Comparison of ENCODE assay signal across 12 cellular contexts in the genomic region with DNA sequence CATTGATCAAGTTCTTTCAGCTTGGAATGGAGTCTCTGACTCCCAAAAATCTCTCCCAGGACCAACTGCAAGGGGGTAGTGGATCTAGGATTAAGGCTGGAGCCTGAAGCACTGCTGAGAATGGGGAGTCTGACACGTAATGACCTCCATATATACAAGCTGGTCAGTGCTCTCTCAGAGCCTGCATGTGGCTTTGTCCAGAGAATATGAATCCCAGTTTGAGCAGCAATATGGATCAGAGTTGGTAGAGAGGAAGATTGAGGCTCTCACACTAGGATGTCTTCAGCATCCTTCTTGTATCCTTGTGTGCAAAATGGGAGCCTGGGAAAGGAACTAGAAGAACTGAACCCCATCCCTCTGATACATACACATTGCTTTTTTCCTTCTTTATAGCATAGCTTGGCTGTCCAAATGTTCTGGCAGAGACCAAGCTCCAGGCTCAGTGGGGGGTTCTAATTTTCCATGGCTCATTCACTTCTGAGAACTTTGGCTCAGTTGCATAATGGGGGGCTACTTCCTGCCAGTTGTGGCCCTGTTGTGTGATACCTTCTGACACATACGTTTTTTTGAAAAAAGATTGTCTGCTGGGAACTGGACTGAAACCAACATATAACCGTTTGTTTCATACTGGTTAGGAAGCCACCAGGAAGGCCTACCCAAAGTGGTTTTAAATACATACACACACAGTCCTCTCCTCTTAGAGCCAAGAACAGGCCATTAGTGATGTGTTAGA.
DNase-seq lines count a peak whose midpoint lies in the region; FAIRE-seq and TF ChIP-seq lines count a peak whose summit lies in the region.
"Had no signal": no experiment of that assay in that cellular context is flagged by ENCODE, and none has a peak within 500 bp of the region (broad histone marks: within the 10 kb centered on the region; RNA-seq: fewer than 3 reads in every experiment).

No MANE protein-coding gene starts in this region.

- H3K79me2 ChIP-seq in PC-9 (ENCODE audit: low read depth) = no peaks in the 10 kb centered on the region

- no peak overlapping the region for H3K4me3 Mint-ChIP-seq in chondrocyte (ENCODE audit: unreplicated experiment)

- H3K27me3 Mint-ChIP-seq in chondrocyte (ENCODE audit: low read depth) = no peaks in the 10 kb centered on the region

- BruUV-seq in PC-9 (replicated peaks; lab: Mats Ljungman, UMichigan) = TSS peak; percentile 92

- FAIRE-seq in GM19239 (lab: Jason Lieb, UNC) = peak; percentile 75
- FAIRE-seq: HTR-8/SVneo had no signal

- TF ChIP-seq CTCF in PC-9 (conservative IDR thresholded peaks at IDR 0.05) (no peak), chondrocyte (IDR thresholded peaks at IDR 0.05) (no peak)

- no peaks in the 10 kb centered on the region for H4K20me1 ChIP-seq in PC-9 (ENCODE audit: insufficient read depth)

- H3K9me2 ChIP-seq in PC-9 (ENCODE audit: insufficient read depth) = no peaks in the 10 kb centered on the region

- POLR2A ChIA-PET in PC-9 (lab: Charles Lee; ENCODE audit: unreplicated experiment) = interaction anchor here (0.5 kb wide), 1 partner anchor 41 kb away, joined by 3 read pairs; no protein-coding TSS in a partner anchor

- no peaks in the 10 kb centered on the region for H3K36me3 ChIP-seq in PC-9 (ENCODE audit: low read depth)
- H3K36me3 ChIP-seq: heart right ventricle had no signal

- peak overlapping the region; percentile 96 for H3K27ac ChIP-seq in PC-9

- DNase-seq in GM19239 (ENCODE audit: insufficient read length, low spot score) (no peak), PC-9 (no peak), chondrocyte (ENCODE audit: low spot score) (no peak), renal cortical epithelial cell (ENCODE audit: low read depth) (peak; percentile 76), D341Med (ENCODE audit: low spot score) (no peak), SHP77 treated with DMSO at 0.1 percent for 48 hours (lab: John Stamatoyannopoulos, UW) (no peak), NCI-H345 (lab: John Stamatoyannopoulos, UW) (no peak)
- DNase-seq: activated gamma-delta T cell treated with Interleukin-2 at 50 U/mL for 16 hours, DMS79, heart right ventricle, NCI-H2081 treated with DMSO at 0.1 percent for 48 hours had no signal

- H3K27ac Mint-ChIP-seq in chondrocyte (ENCODE audit: unreplicated experiment) = peak overlapping the region; percentile 61

- peaks cover 8% of the 10 kb centered on the region for H3K9me3 Mint-ChIP-seq in chondrocyte (ENCODE audit: low read depth)

- peaks cover 6% of the 10 kb centered on the region for H3K36me3 Mint-ChIP-seq in chondrocyte (ENCODE audit: low read depth)

- H3K4me1 Mint-ChIP-seq in chondrocyte (ENCODE audit: low read depth) = peaks cover 62% of the 10 kb centered on the region

- peaks cover 5% of the 10 kb centered on the region; the same call in 1 of the 2 replicates for H3F3A ChIP-seq in PC-9 (ENCODE audit: insufficient read depth, low read depth)

- H3K4me1 ChIP-seq in PC-9 (replicated peaks; ENCODE audit: insufficient read depth) = peaks cover 24% of the 10 kb centered on the region

- H3K27me3 ChIP-seq in PC-9 (ENCODE audit: insufficient read depth, low read depth) = no peaks in the 10 kb centered on the region
- H3K27me3 ChIP-seq: heart right ventricle had no signal

- CTCF ChIA-PET in PC-9 (lab: Charles Lee) = interaction anchor here (0.6 kb wide), 1 partner anchor 107 kb away, joined by 3 read pairs; no protein-coding TSS in a partner anchor

- no peaks in the 10 kb centered on the region; the same call in 1 of the 2 replicates for H3K9me3 ChIP-seq in PC-9 (ENCODE audit: insufficient read depth, low read depth)

- intact Hi-C loops in PC-9 (cut with micrococcal nuclease; ENCODE audit: unreplicated experiment) = loop anchor here (1.0 to 10.0 kb wide), 7 partner anchors 40 to 274 kb away; no protein-coding TSS in a partner anchor

- peak overlapping the region; percentile 58 for H3K4me2 ChIP-seq in PC-9

- H2AFZ ChIP-seq in PC-9 = peak overlapping the region; percentile 50; the same call in 1 of the 2 replicates

- H3K4me3 ChIP-seq in PC-9 = no peak overlapping the region
- H3K4me3 ChIP-seq: heart right ventricle had no signal
